Comparison of ENCODE assay signal across 17 cellular contexts in genomic region chr9:133367778-133368177, GRCh38. TPM values are rescaled to one million over a fixed set of nuclear protein-coding genes. Genes with fewer than 3 reads are reported as not detected.
DNase-seq lines count a peak whose midpoint lies in the region; ATAC-seq, FAIRE-seq and TF ChIP-seq lines count a peak whose summit lies in the region.
"Had no signal": no experiment of that assay in that cellular context is flagged by ENCODE, and none has a peak within 500 bp of the region (broad histone marks: within the 10 kb centered on the region; RNA-seq: fewer than 3 reads in every experiment).

No MANE protein-coding gene starts in this region.

- no peak for TF ChIP-seq CTCF in liver (IDR thresholded peaks at IDR 0.05; ENCODE audit: low read depth, low read length, missing input control)
- TF ChIP-seq CTCF in HepG2 (CRISPR knock-in tag; IDR thresholded peaks at IDR 0.05), result no peak
- no peak for TF ChIP-seq CTCF in transverse colon (IDR thresholded peaks at IDR 0.05)

- H3K4me3 ChIP-seq in liver (ENCODE audit: low read depth in 1 of 3, low read length in 3 of 3) (no peak overlapping the region), HepG2 (replicated peaks in 1 of 3; ENCODE audit: insufficient read depth in 1 of 3, low read depth in 2 of 3, low read length in 3 of 3) (no peak overlapping the region), mesenchymal stem cell (ENCODE audit: insufficient read depth in 1 of 2, low read depth in 1 of 2, low read length in 2 of 2) (no peak overlapping the region), transverse colon (no peak overlapping the region)

- POLR2A ChIA-PET in HepG2 (lab: Yijun Ruan, JAX), result no interaction called here

- no peak overlapping the region for H3K4me2 ChIP-seq in HepG2 (ENCODE audit: low read depth, low read length)
- no peak overlapping the region for H3K4me2 ChIP-seq in mesenchymal stem cell (ENCODE audit: low read length, poor library complexity, severe bottlenecking)

- H3K4me1 ChIP-seq in liver (ENCODE audit: control insufficient read depth in 4 of 4, insufficient read depth in 4 of 4, low read length in 3 of 4), result peaks cover 25 to 59% (median 55%) of the 10 kb centered on the region in 4 donors
- H3K4me1 ChIP-seq in HepG2 (ENCODE audit: insufficient read depth, low read length), result peaks cover 50% of the 10 kb centered on the region
- H3K4me1 ChIP-seq in mesenchymal stem cell (ENCODE audit: control insufficient read depth, insufficient read depth, low read depth, low read length), result peaks cover 57% of the 10 kb centered on the region
- H3K4me1 ChIP-seq in transverse colon, result peaks cover 31 to 59% (median 51%) of the 10 kb centered on the region in 4 donors

- H3K9me3 ChIP-seq in liver (ENCODE audit: control insufficient read depth in 4 of 4, low read length in 3 of 4) (no peaks in the 10 kb centered on the region), HepG2 (ENCODE audit: low read length) (no peaks in the 10 kb centered on the region), mesenchymal stem cell (ENCODE audit: control insufficient read depth, low read length) (no peaks in the 10 kb centered on the region), transverse colon (no peaks in the 10 kb centered on the region)

- ATAC-seq in HepG2, result no peak
- no peak for ATAC-seq in left colon
- ATAC-seq: left ventricle myocardium superior had no signal

- H3K18ac ChIP-seq in mesenchymal stem cell (ENCODE audit: low read depth in 1 of 2, low read length in 2 of 2), result no peak overlapping the region

- no peak overlapping the region for H4K8ac ChIP-seq in mesenchymal stem cell (ENCODE audit: low read length)

- H3K9ac ChIP-seq in liver (ENCODE audit: low read depth in 1 of 2, low read length in 2 of 2) (no peak overlapping the region), HepG2 (ENCODE audit: insufficient read depth, low read depth, low read length) (no peak overlapping the region), mesenchymal stem cell (ENCODE audit: low read length) (peak overlapping the region; percentile 36)

- peak overlapping the region; percentile 55 to 71 for H3K27ac ChIP-seq in liver (ENCODE audit: low read depth in 1 of 2, low read length in 2 of 2)
- H3K27ac ChIP-seq in HepG2 (ENCODE audit: extremely low read length, insufficient read depth, low read length), result no peak overlapping the region
- H3K27ac ChIP-seq in mesenchymal stem cell (ENCODE audit: low read length, poor library complexity, severe bottlenecking), result no peak overlapping the region
- peak overlapping the region; percentile 32 to 65 (median 50) for H3K27ac ChIP-seq in transverse colon

- H4K91ac ChIP-seq in mesenchymal stem cell (ENCODE audit: low read length), result no peak overlapping the region

- no peak overlapping the region for H2AK5ac ChIP-seq in mesenchymal stem cell (ENCODE audit: low read length, severe bottlenecking)

- CTCF ChIA-PET in HepG2 (lab: Yijun Ruan, JAX; ENCODE audit: low intra/inter-chr PET ratio, low total read pairs), result no interaction called here

- peaks cover 91% of the 10 kb centered on the region for H4K20me1 ChIP-seq in HepG2 (ENCODE audit: insufficient read depth, low read length)

- H3K79me2 ChIP-seq in HepG2 (ENCODE audit: insufficient read depth, low read length), result peaks cover 78% of the 10 kb centered on the region

- H2BK120ac ChIP-seq in mesenchymal stem cell (ENCODE audit: low read depth, low read length), result no peak overlapping the region

- no peak overlapping the region for H3K4ac ChIP-seq in mesenchymal stem cell (ENCODE audit: low read depth in 1 of 2, low read length in 2 of 2)

- intact Hi-C loops in HepG2 (cut with micrococcal nuclease; ENCODE audit: unreplicated experiment) (no loop called here), transverse colon (cut with DNase I; ENCODE audit: low total_unique reads) (no loop called here), left colon (cut with DNase I, micrococcal nuclease) (no loop called here)

- H3K79me1 ChIP-seq in mesenchymal stem cell (replicated peaks; ENCODE audit: low read length, poor library complexity, severe bottlenecking), result peaks cover 8% of the 10 kb centered on the region

- H3K27me3 ChIP-seq in liver (ENCODE audit: control insufficient read depth in 4 of 4, insufficient read depth in 4 of 4, low read length in 3 of 4) (no peaks in the 10 kb centered on the region), HepG2 (ENCODE audit: control insufficient read depth in 1 of 2, insufficient read depth in 2 of 2, low read length in 2 of 2) (no peaks in the 10 kb centered on the region), mesenchymal stem cell (ENCODE audit: control insufficient read depth in 1 of 2, insufficient read depth in 1 of 2, low read length in 2 of 2) (no peaks in the 10 kb centered on the region), transverse colon (no peaks in the 10 kb centered on the region)

- no peak overlapping the region for H3K23ac ChIP-seq in mesenchymal stem cell (ENCODE audit: low read length in 2 of 2)

- 80% methylated on average over 10 of the region's 10 CpGs for WGBS in liver
- WGBS in HepG2 (ENCODE audit: low lambda C conversion rate), result 91% methylated on average over 10 of the region's 10 CpGs
- WGBS in mesenchymal stem cell, result 96% methylated on average over 10 of the region's 10 CpGs
- 40 to 90% methylated on average over 1 to 10 of the region's 10 CpGs for WGBS in transverse colon (ENCODE audit: low coverage in 1 of 2), 2 donors

- no TSS peak for BruUV-seq in HepG2 (replicated peaks; lab: Mats Ljungman, UMichigan)

- no peak for TF ChIP-seq RAD21 in liver (IDR thresholded peaks at IDR 0.05)
- TF ChIP-seq RAD21 in HepG2 (CRISPR knock-in tag; IDR thresholded peaks at IDR 0.05), result no peak

- TF ChIP-seq EP300 in HepG2 (IDR thresholded peaks at IDR 0.05; ENCODE audit: low read depth in 2 of 2, low read length in 2 of 2) (no peak), HepG2 (CRISPR knock-in tag; IDR thresholded peaks at IDR 0.05; ENCODE audit: borderline replicate concordance) (no peak), transverse colon (IDR thresholded peaks at IDR 0.05; ENCODE audit: low read depth) (no peak)

- H2AFZ ChIP-seq in HepG2 (ENCODE audit: low read length) (no peak overlapping the region), mesenchymal stem cell (ENCODE audit: low read depth, low read length) (no peak overlapping the region)

- DNase-seq in HepG2 (ENCODE audit: low spot score) (no peak), mesenchymal stem cell (no peak), transverse colon (no peak), left colon (no peak), anterior cingulate cortex (lab: John Stamatoyannopoulos, UW) (no peak)
- DNase-seq: ACHN; activated B cell treated with CpG ODN at 0.5 μM for 24 hours; activated gamma-delta T cell treated with Interleukin-2 at 50 U/mL for 16 hours; foreskin fibroblast; left ventricle myocardium superior; Right ventricle myocardium superior; stimulated activated CD4-positive, alpha-beta T cell treated with anti-CD3 and anti-CD28 coated beads, Interleukin-12 subunit alpha, Interleukin-12 subunit beta, amount 100 ng/mL, for 4 hours; stimulated activated naive CD4-positive, alpha-beta T cell treated with Interleukin-2 at 50 U/mL for 16 hours; T-helper 1 cell had no signal

- H2BK12ac ChIP-seq in mesenchymal stem cell (ENCODE audit: low read length in 2 of 2), result no peak overlapping the region

- H3K14ac ChIP-seq in mesenchymal stem cell (ENCODE audit: low read length in 2 of 2), result no peak overlapping the region

- FAIRE-seq in HepG2 (lab: Jason Lieb, UNC), result no peak
- FAIRE-seq: astrocyte, urothelium cell line had no signal

- no peak overlapping the region for H2BK5ac ChIP-seq in mesenchymal stem cell (ENCODE audit: low read depth, low read length, poor library complexity, severe bottlenecking)

- TF ChIP-seq POLR2A in HepG2 (IDR thresholded peaks at IDR 0.05; ENCODE audit: insufficient read depth in 1 of 2, low read depth in 2 of 2, low read length in 2 of 2) (no peak), transverse colon (IDR thresholded peaks at IDR 0.05) (no peak)

- H3K36me3 ChIP-seq in liver (ENCODE audit: control insufficient read depth in 4 of 4, insufficient read depth in 3 of 4, low read depth in 1 of 4, low read length in 3 of 4) (peaks cover 17 to 51% (median 40%) of the 10 kb centered on the region in 4 donors), HepG2 (replicated peaks in 1 of 2; ENCODE audit: control insufficient read depth in 1 of 2, insufficient read depth in 2 of 2, low read length in 2 of 2) (peaks cover 29 to 97% of the 10 kb centered on the region in 2 experiments), mesenchymal stem cell (ENCODE audit: control insufficient read depth in 1 of 2, insufficient read depth in 2 of 2, low read depth in 1 of 2, low read length in 2 of 2) (peaks cover 77 to 90% of the 10 kb centered on the region in 2 experiments), transverse colon (peaks cover 0 to 39% (median 19%) of the 10 kb centered on the region in 4 donors)

- in situ Hi-C loops in HepG2 (cut with HindIII; ENCODE audit: extremely low pct_ligation_motif_present, low pct_unique_long_range_greater_than_20kb), result no loop called here
- in situ Hi-C loops in transverse colon (cut with MboI; ENCODE audit: low pct_ligation_motif_present in 1 of 4, low pct_unique_long_range_greater_than_20kb in 1 of 4, low sequenced_read_pairs in 3 of 4), result no loop called here

- H2BK15ac ChIP-seq in mesenchymal stem cell (ENCODE audit: low read depth, poor library complexity, severe bottlenecking), result no peak overlapping the region

RNA-seq across cellular contexts. Expression of gene SURF4, which starts 8.1 kb away (rescaled TPM):
- 100 to 1,000 TPM; 196 to 386 TPM for total RNA-seq in liver
- polyA plus RNA-seq in liver, result 100 to 1,000 TPM; 142 to 238 TPM
- total RNA-seq in HepG2 (2016; rRNA removed; fragmentation: Illumina TruSeq; extraction: Trizol), result 135 and 265 TPM in 2 replicates
- total RNA-seq in HepG2 (2016; cell fraction: cytosol; rRNA removed; fragmentation: Illumina TruSeq; extraction: Trizol; ENCODE audit: low read depth), result 32.2 and 32.9 TPM in 2 replicates
- total RNA-seq in HepG2 (2016; cell fraction: insoluble cytoplasmic fraction; rRNA removed; fragmentation: Illumina TruSeq; extraction: Trizol), result 115 and 269 TPM in 2 replicates
- 110 and 114 TPM in 2 replicates for total RNA-seq in HepG2 (2016; cell fraction: membrane; rRNA removed; fragmentation: Illumina TruSeq; extraction: Trizol)
- total RNA-seq in HepG2 (2016; cell fraction: nucleus; rRNA removed; fragmentation: Illumina TruSeq; extraction: Trizol), result 228 and 275 TPM in 2 replicates
- polyA plus RNA-seq in HepG2 (2011; rRNA removed), result 220 and 224 TPM in 2 replicates
- 264 and 277 TPM in 2 replicates for polyA plus RNA-seq in HepG2 (2011; cell fraction: cytosol; rRNA removed)
- 180 and 191 TPM in 2 replicates for polyA plus RNA-seq in HepG2 (2011; cell fraction: nucleus; rRNA removed)
- polyA plus RNA-seq in HepG2 (2012), result 188 and 224 TPM in 2 replicates
- polyA plus RNA-seq in HepG2 (2016; cell fraction: cytosol; fragmentation: Illumina TruSeq; extraction: Trizol; ENCODE audit: low read depth), result 32.1 and 37.0 TPM in 2 replicates
- polyA plus RNA-seq in HepG2 (2016; cell fraction: insoluble cytoplasmic fraction; fragmentation: Illumina TruSeq; extraction: Trizol; ENCODE audit: low read depth), result 124 and 145 TPM in 2 replicates
- polyA plus RNA-seq in HepG2 (2016; cell fraction: membrane; fragmentation: Illumina TruSeq; extraction: Trizol; ENCODE audit: low read depth), result 76.2 and 78.0 TPM in 2 replicates
- polyA plus RNA-seq in HepG2 (2016; cell fraction: nucleus; fragmentation: Illumina TruSeq; extraction: Trizol; ENCODE audit: insufficient read depth, low read depth), result 397 and 400 TPM in 2 replicates
- polyA minus RNA-seq in HepG2 (2011; rRNA and poly(A)+ RNA removed; ENCODE audit: low replicate concordance), result 375 and 710 TPM in 2 replicates
- 173 and 200 TPM in 2 replicates for polyA minus RNA-seq in HepG2 (2011; cell fraction: cytosol; rRNA and poly(A)+ RNA removed)
- polyA minus RNA-seq in HepG2 (2011; cell fraction: nucleus; rRNA and poly(A)+ RNA removed), result 72.5 and 84.8 TPM in 2 replicates
- 275 TPM for polyA plus RNA-seq in mesenchymal stem cell (2013, experiment 1 of 2)
- 281 TPM for polyA plus RNA-seq in mesenchymal stem cell (2013, experiment 2 of 2)
- total RNA-seq in transverse colon, result 100 to 1,000 TPM in 3 of 4 donors, 10 to 100 TPM in 1; 89.4 to 205 (median 147) TPM
- total RNA-seq in left colon, result 100 to 1,000 TPM; 150 to 169 TPM

RNA-seq across cellular contexts. Expression of gene STKLD1, which starts 8.4 kb away (rescaled TPM):
- total RNA-seq in liver (under 1 TPM; 0.25 to 0.37 TPM), HepG2 (2016; rRNA removed; fragmentation: Illumina TruSeq; extraction: Trizol) (1.1 and 2.2 TPM in 2 replicates), transverse colon (1 to 10 TPM in 1 of 4 donors, under 1 TPM in 1, not detected in 2; 0.68 to 1.5 TPM), left colon (under 1 TPM; 0.36 to 0.95 TPM)
- polyA plus RNA-seq in liver (under 1 TPM; 0.28 to 0.85 TPM), HepG2 (2011; rRNA removed) (1.5 and 3.8 TPM in 2 replicates)
- total RNA-seq in HepG2 (2016; cell fraction: cytosol; rRNA removed; fragmentation: Illumina TruSeq; extraction: Trizol; ENCODE audit: low read depth), result 3.2 and 4.6 TPM in 2 replicates
- total RNA-seq in HepG2 (2016; cell fraction: insoluble cytoplasmic fraction; rRNA removed; fragmentation: Illumina TruSeq; extraction: Trizol), result 1.6 TPM in 2 replicates
- total RNA-seq in HepG2 (2016; cell fraction: membrane; rRNA removed; fragmentation: Illumina TruSeq; extraction: Trizol), result 3.7 and 4.8 TPM in 2 replicates
- 0.53 and 0.75 TPM in 2 replicates for total RNA-seq in HepG2 (2016; cell fraction: nucleus; rRNA removed; fragmentation: Illumina TruSeq; extraction: Trizol)
- polyA plus RNA-seq in HepG2 (2011; cell fraction: cytosol; rRNA removed), result 2.0 and 2.7 TPM in 2 replicates
- 0.87 and 3.7 TPM in 2 replicates for polyA plus RNA-seq in HepG2 (2011; cell fraction: nucleus; rRNA removed)
- 3.1 and 4.8 TPM in 2 replicates for polyA plus RNA-seq in HepG2 (2012)
- 4.2 and 4.8 TPM in 2 replicates for polyA plus RNA-seq in HepG2 (2016; cell fraction: cytosol; fragmentation: Illumina TruSeq; extraction: Trizol; ENCODE audit: low read depth)
- polyA plus RNA-seq in HepG2 (2016; cell fraction: insoluble cytoplasmic fraction; fragmentation: Illumina TruSeq; extraction: Trizol; ENCODE audit: low read depth), result 1.5 and 2.2 TPM in 2 replicates
- 3.8 and 5.3 TPM in 2 replicates for polyA plus RNA-seq in HepG2 (2016; cell fraction: membrane; fragmentation: Illumina TruSeq; extraction: Trizol; ENCODE audit: low read depth)
- 1.2 and 2.1 TPM in 2 replicates for polyA plus RNA-seq in HepG2 (2016; cell fraction: nucleus; fragmentation: Illumina TruSeq; extraction: Trizol; ENCODE audit: insufficient read depth, low read depth)
- polyA minus RNA-seq in HepG2 (2011; rRNA and poly(A)+ RNA removed; ENCODE audit: low replicate concordance), result 0.56 and 1.5 TPM in 2 replicates
- 0.59 TPM in 1 of 2 replicates, not detected in the other for polyA minus RNA-seq in HepG2 (2011; cell fraction: cytosol; rRNA and poly(A)+ RNA removed)
- 0.77 and 1.1 TPM in 2 replicates for polyA minus RNA-seq in HepG2 (2011; cell fraction: nucleus; rRNA and poly(A)+ RNA removed)
- 0.99 TPM for polyA plus RNA-seq in mesenchymal stem cell (2013, experiment 1 of 2)
- 0.55 TPM for polyA plus RNA-seq in mesenchymal stem cell (2013, experiment 2 of 2)

RNA-seq across cellular contexts. Expression of gene SURF2, which starts 11.4 kb away (rescaled TPM):
- total RNA-seq in liver (10 to 100 TPM in 1 of 2 donors, 1 to 10 TPM in 1; 6.0 to 13.5 TPM), HepG2 (2016; rRNA removed; fragmentation: Illumina TruSeq; extraction: Trizol) (10.3 and 13.6 TPM in 2 replicates), transverse colon (10 to 100 TPM in 3 of 4 donors, 1 to 10 TPM in 1; 3.7 to 21.4 (median 17.9) TPM), left colon (10 to 100 TPM in 1 of 2 donors, 1 to 10 TPM in 1; 9.5 to 10.9 TPM)
- polyA plus RNA-seq in liver (10 to 100 TPM; 13.9 to 15.8 TPM), HepG2 (2011; rRNA removed) (6.1 and 6.3 TPM in 2 replicates)
- total RNA-seq in HepG2 (2016; cell fraction: cytosol; rRNA removed; fragmentation: Illumina TruSeq; extraction: Trizol; ENCODE audit: low read depth), result 10.3 and 15.8 TPM in 2 replicates
- total RNA-seq in HepG2 (2016; cell fraction: insoluble cytoplasmic fraction; rRNA removed; fragmentation: Illumina TruSeq; extraction: Trizol), result 12.0 and 12.6 TPM in 2 replicates
- total RNA-seq in HepG2 (2016; cell fraction: membrane; rRNA removed; fragmentation: Illumina TruSeq; extraction: Trizol), result 10.0 and 13.9 TPM in 2 replicates
- 4.1 and 4.4 TPM in 2 replicates for total RNA-seq in HepG2 (2016; cell fraction: nucleus; rRNA removed; fragmentation: Illumina TruSeq; extraction: Trizol)
- 6.8 and 9.7 TPM in 2 replicates for polyA plus RNA-seq in HepG2 (2011; cell fraction: cytosol; rRNA removed)
- 6.6 and 8.7 TPM in 2 replicates for polyA plus RNA-seq in HepG2 (2011; cell fraction: nucleus; rRNA removed)
- polyA plus RNA-seq in HepG2 (2012), result 6.8 and 8.6 TPM in 2 replicates
- 14.4 and 20.2 TPM in 2 replicates for polyA plus RNA-seq in HepG2 (2016; cell fraction: cytosol; fragmentation: Illumina TruSeq; extraction: Trizol; ENCODE audit: low read depth)
- 19.8 and 21.6 TPM in 2 replicates for polyA plus RNA-seq in HepG2 (2016; cell fraction: insoluble cytoplasmic fraction; fragmentation: Illumina TruSeq; extraction: Trizol; ENCODE audit: low read depth)
- 12.6 and 15.8 TPM in 2 replicates for polyA plus RNA-seq in HepG2 (2016; cell fraction: membrane; fragmentation: Illumina TruSeq; extraction: Trizol; ENCODE audit: low read depth)
- 11.3 and 11.9 TPM in 2 replicates for polyA plus RNA-seq in HepG2 (2016; cell fraction: nucleus; fragmentation: Illumina TruSeq; extraction: Trizol; ENCODE audit: insufficient read depth, low read depth)
- polyA minus RNA-seq in HepG2 (2011; rRNA and poly(A)+ RNA removed; ENCODE audit: low replicate concordance), result 3.5 and 24.4 TPM in 2 replicates
- polyA minus RNA-seq in HepG2 (2011; cell fraction: cytosol; rRNA and poly(A)+ RNA removed), result 2.3 and 5.0 TPM in 2 replicates
- 1.6 and 2.3 TPM in 2 replicates for polyA minus RNA-seq in HepG2 (2011; cell fraction: nucleus; rRNA and poly(A)+ RNA removed)
- polyA plus RNA-seq in mesenchymal stem cell (2013, experiment 1 of 2), result 23.7 TPM
- polyA plus RNA-seq in mesenchymal stem cell (2013, experiment 2 of 2), result 24.2 TPM

RNA-seq across cellular contexts. Expression of gene SURF1, which starts 11.5 kb away (rescaled TPM):
- 10 to 100 TPM; 20.7 to 42.8 TPM for total RNA-seq in liver
- 100 to 1,000 TPM in 1 of 2 donors, 10 to 100 TPM in 1; 58.3 to 106 TPM for polyA plus RNA-seq in liver
- total RNA-seq in HepG2 (2016; rRNA removed; fragmentation: Illumina TruSeq; extraction: Trizol), result 10.6 and 17.8 TPM in 2 replicates
- total RNA-seq in HepG2 (2016; cell fraction: cytosol; rRNA removed; fragmentation: Illumina TruSeq; extraction: Trizol; ENCODE audit: low read depth), result 21.0 and 25.4 TPM in 2 replicates
- 9.6 and 18.9 TPM in 2 replicates for total RNA-seq in HepG2 (2016; cell fraction: insoluble cytoplasmic fraction; rRNA removed; fragmentation: Illumina TruSeq; extraction: Trizol)
- 22.4 and 26.0 TPM in 2 replicates for total RNA-seq in HepG2 (2016; cell fraction: membrane; rRNA removed; fragmentation: Illumina TruSeq; extraction: Trizol)
- 13.9 and 14.0 TPM in 2 replicates for total RNA-seq in HepG2 (2016; cell fraction: nucleus; rRNA removed; fragmentation: Illumina TruSeq; extraction: Trizol)
- 39.2 and 40.7 TPM in 2 replicates for polyA plus RNA-seq in HepG2 (2011; rRNA removed)
- 29.3 and 32.3 TPM in 2 replicates for polyA plus RNA-seq in HepG2 (2011; cell fraction: cytosol; rRNA removed)
- 29.7 and 32.0 TPM in 2 replicates for polyA plus RNA-seq in HepG2 (2011; cell fraction: nucleus; rRNA removed)
- 22.8 and 26.6 TPM in 2 replicates for polyA plus RNA-seq in HepG2 (2012)
- polyA plus RNA-seq in HepG2 (2016; cell fraction: cytosol; fragmentation: Illumina TruSeq; extraction: Trizol; ENCODE audit: low read depth), result 52.7 and 53.1 TPM in 2 replicates
- 19.0 and 20.1 TPM in 2 replicates for polyA plus RNA-seq in HepG2 (2016; cell fraction: insoluble cytoplasmic fraction; fragmentation: Illumina TruSeq; extraction: Trizol; ENCODE audit: low read depth)
- polyA plus RNA-seq in HepG2 (2016; cell fraction: membrane; fragmentation: Illumina TruSeq; extraction: Trizol; ENCODE audit: low read depth), result 38.1 and 44.5 TPM in 2 replicates
- 46.1 and 51.6 TPM in 2 replicates for polyA plus RNA-seq in HepG2 (2016; cell fraction: nucleus; fragmentation: Illumina TruSeq; extraction: Trizol; ENCODE audit: insufficient read depth, low read depth)
- polyA minus RNA-seq in HepG2 (2011; rRNA and poly(A)+ RNA removed; ENCODE audit: low replicate concordance), result 14.4 and 46.3 TPM in 2 replicates
- polyA minus RNA-seq in HepG2 (2011; cell fraction: cytosol; rRNA and poly(A)+ RNA removed), result 8.0 and 10.5 TPM in 2 replicates
- 7.1 and 7.5 TPM in 2 replicates for polyA minus RNA-seq in HepG2 (2011; cell fraction: nucleus; rRNA and poly(A)+ RNA removed)
- polyA plus RNA-seq in mesenchymal stem cell (2013, experiment 1 of 2), result 30.0 TPM
- 30.1 TPM for polyA plus RNA-seq in mesenchymal stem cell (2013, experiment 2 of 2)
- total RNA-seq in transverse colon, result 10 to 100 TPM; 14.2 to 66.1 (median 50.2) TPM
- total RNA-seq in left colon, result 10 to 100 TPM; 42.0 to 48.2 TPM

RNA-seq across cellular contexts. Expression of gene RPL7A, which starts 19.8 kb away (rescaled TPM):
- total RNA-seq in liver, result 100 to 1,000 TPM; 571 to 930 TPM
- 100 to 1,000 TPM; 215 to 837 TPM for polyA plus RNA-seq in liver
- 2,938 and 3,359 TPM in 2 replicates for total RNA-seq in HepG2 (2016; rRNA removed; fragmentation: Illumina TruSeq; extraction: Trizol)
- 3,183 and 3,719 TPM in 2 replicates for total RNA-seq in HepG2 (2016; cell fraction: cytosol; rRNA removed; fragmentation: Illumina TruSeq; extraction: Trizol; ENCODE audit: low read depth)
- 2,895 and 3,215 TPM in 2 replicates for total RNA-seq in HepG2 (2016; cell fraction: insoluble cytoplasmic fraction; rRNA removed; fragmentation: Illumina TruSeq; extraction: Trizol)
- 5,789 and 6,219 TPM in 2 replicates for total RNA-seq in HepG2 (2016; cell fraction: membrane; rRNA removed; fragmentation: Illumina TruSeq; extraction: Trizol)
- total RNA-seq in HepG2 (2016; cell fraction: nucleus; rRNA removed; fragmentation: Illumina TruSeq; extraction: Trizol), result 1,151 and 1,198 TPM in 2 replicates
- polyA plus RNA-seq in HepG2 (2011; rRNA removed), result 2,401 and 2,404 TPM in 2 replicates
- polyA plus RNA-seq in HepG2 (2011; cell fraction: cytosol; rRNA removed), result 3,191 and 3,845 TPM in 2 replicates
- polyA plus RNA-seq in HepG2 (2011; cell fraction: nucleus; rRNA removed), result 1,035 and 1,145 TPM in 2 replicates
- 2,335 and 2,606 TPM in 2 replicates for polyA plus RNA-seq in HepG2 (2012)
- 3,837 and 4,399 TPM in 2 replicates for polyA plus RNA-seq in HepG2 (2016; cell fraction: cytosol; fragmentation: Illumina TruSeq; extraction: Trizol; ENCODE audit: low read depth)
- polyA plus RNA-seq in HepG2 (2016; cell fraction: insoluble cytoplasmic fraction; fragmentation: Illumina TruSeq; extraction: Trizol; ENCODE audit: low read depth), result 3,343 and 3,509 TPM in 2 replicates
- 6,158 and 6,472 TPM in 2 replicates for polyA plus RNA-seq in HepG2 (2016; cell fraction: membrane; fragmentation: Illumina TruSeq; extraction: Trizol; ENCODE audit: low read depth)
- 1,904 and 1,909 TPM in 2 replicates for polyA plus RNA-seq in HepG2 (2016; cell fraction: nucleus; fragmentation: Illumina TruSeq; extraction: Trizol; ENCODE audit: insufficient read depth, low read depth)
- polyA minus RNA-seq in HepG2 (2011; rRNA and poly(A)+ RNA removed; ENCODE audit: low replicate concordance), result 1,962 and 4,695 TPM in 2 replicates
- polyA minus RNA-seq in HepG2 (2011; cell fraction: cytosol; rRNA and poly(A)+ RNA removed), result 853 and 917 TPM in 2 replicates
- 477 and 550 TPM in 2 replicates for polyA minus RNA-seq in HepG2 (2011; cell fraction: nucleus; rRNA and poly(A)+ RNA removed)
- polyA plus RNA-seq in mesenchymal stem cell (2013, experiment 1 of 2), result 1,924 TPM
- 1,950 TPM for polyA plus RNA-seq in mesenchymal stem cell (2013, experiment 2 of 2)
- 1,000 to 10,000 TPM in 2 of 4 donors, 100 to 1,000 TPM in 2; 725 to 1,490 (median 1,034) TPM for total RNA-seq in transverse colon
- 1,000 to 10,000 TPM; 1,331 to 1,405 TPM for total RNA-seq in left colon

Comparison
In these comparisons a context has a peak if more than half of its experiments do, and no peak if none do; other contexts are left out.
1. H3K27ac ChIP-seq: peak in liver (2 of 2) and transverse colon (4 of 4); none in HepG2 (single experiment) and mesenchymal stem cell (single experiment).